17 cellular contexts compared by ENCODE assay signal in genomic region chr15:60554494-60554893, GRCh38.
A peak's percentile ranks its signal among the peaks of the same experiment; 100 is the strongest.
DNase-seq lines count a peak whose midpoint lies in the region; ATAC-seq and TF ChIP-seq lines count a peak whose summit lies in the region.
"Had no signal": no experiment of that assay in that cellular context is flagged by ENCODE, and none has a peak within 500 bp of the region (broad histone marks: within the 10 kb centered on the region; RNA-seq: fewer than 3 reads in every experiment).

No MANE protein-coding gene starts in this region.

- H3K36me3 ChIP-seq in testis (ENCODE audit: low read depth, missing control alignments) (no peaks in the 10 kb centered on the region), trophoblast cell (ENCODE audit: control insufficient read depth in 1 of 2, insufficient read depth in 2 of 2, low read length in 2 of 2) (no peaks in the 10 kb centered on the region)
- H3K36me3 ChIP-seq: prostate gland had no signal

- no peak for TF ChIP-seq POLR2A in testis (IDR thresholded peaks at IDR 0.05)

- H2BK5ac ChIP-seq in trophoblast cell (ENCODE audit: low read depth, low read length, poor library complexity): no peak overlapping the region

- H3K4ac ChIP-seq in trophoblast cell (ENCODE audit: low read depth, low read length): no peak overlapping the region

- no peaks in the 10 kb centered on the region for H3K79me2 ChIP-seq in trophoblast cell (ENCODE audit: control insufficient read depth, insufficient read depth, low read length, poor library complexity)

- no peaks in the 10 kb centered on the region for H3K9me3 ChIP-seq in testis
- H3K9me3 ChIP-seq in trophoblast cell (ENCODE audit: insufficient read depth, low read depth, low read length): no peaks in the 10 kb centered on the region
- H3K9me3 ChIP-seq: prostate gland had no signal

- DNase-seq in activated T-cell treated with anti-CD3 and anti-CD28 coated beads, Interleukin-2, amount 50 U/mL, for 24 hours: no peak
- no peak for DNase-seq in activated T-cell treated with anti-CD3 and anti-CD28 coated beads, Interleukin-2, amount 50 U/mL, for 1 hour
- peak; percentile 13 for DNase-seq in RPMI7951 (ENCODE audit: low read depth)
- no peak for DNase-seq in effector memory CD8-positive, alpha-beta T cell
- DNase-seq in testis: no peak
- no peak for DNase-seq in trophoblast cell
- DNase-seq in NOMO-1 treated with dmso at 0.1 percent for 144 hours (lab: John Stamatoyannopoulos, UW; ENCODE audit: unreplicated experiment): no peak
- DNase-seq: amygdala; erythroblast; H9; left cardiac atrium; NCI-H510A treated with DMSO at 0.1 percent for 48 hours; small intestine; stimulated activated CD4-positive, alpha-beta T cell treated with anti-CD3 and anti-CD28 coated beads, Interleukin-4, amount 100 ng/mL, for 4 hours had no signal

- no peak for ATAC-seq in effector memory CD8-positive, alpha-beta T cell (replicated peaks)
- ATAC-seq: left cardiac atrium, Right ventricle myocardium inferior had no signal

- H3K27me3 ChIP-seq in testis (no peaks in the 10 kb centered on the region), trophoblast cell (ENCODE audit: insufficient read depth, low read length) (no peaks in the 10 kb centered on the region)

- H4K91ac ChIP-seq in trophoblast cell (ENCODE audit: low read depth, low read length): no peak overlapping the region

- H3K4me3 ChIP-seq in testis (no peak overlapping the region), trophoblast cell (ENCODE audit: low read depth, low read length) (no peak overlapping the region)
- H3K4me3 ChIP-seq: prostate gland had no signal

- H3K14ac ChIP-seq in trophoblast cell (ENCODE audit: low read length): no peak overlapping the region

- H2BK120ac ChIP-seq in trophoblast cell (ENCODE audit: insufficient read depth, low read length, poor library complexity): no peak overlapping the region

- peak overlapping the region; percentile 79 for H3K27ac Mint-ChIP-seq in activated T-cell treated with anti-CD3 and anti-CD28 coated beads, Interleukin-2, amount 50 U/mL, for 24 hours
- peak overlapping the region; percentile 80 to 98 for H3K27ac Mint-ChIP-seq in effector memory CD8-positive, alpha-beta T cell

- WGBS in testis, 2 donors: 78% methylated on average over 4 of the region's 4 CpGs
- WGBS in trophoblast cell (ENCODE audit: extremely low coverage, insufficient coverage, insufficient read length): no CpG with 5 or more reads among the region's 4 CpGs

- H3K9me3 Mint-ChIP-seq in activated T-cell treated with anti-CD3 and anti-CD28 coated beads, Interleukin-2, amount 50 U/mL, for 24 hours: peaks cover 6% of the 10 kb centered on the region
- H3K9me3 Mint-ChIP-seq in effector memory CD8-positive, alpha-beta T cell: no peaks in the 10 kb centered on the region
- H3K9me3 Mint-ChIP-seq: H9, neural crest cell had no signal

- H3K4me1 Mint-ChIP-seq in activated T-cell treated with anti-CD3 and anti-CD28 coated beads, Interleukin-2, amount 50 U/mL, for 24 hours (ENCODE audit: low read depth): peaks cover 95% of the 10 kb centered on the region
- peaks cover 76 to 84% of the 10 kb centered on the region in 2 donors for H3K4me1 Mint-ChIP-seq in effector memory CD8-positive, alpha-beta T cell (ENCODE audit: low read depth in 2 of 2)
- H3K4me1 Mint-ChIP-seq: neural crest cell had no signal

- no peaks in the 10 kb centered on the region for H3K79me1 ChIP-seq in trophoblast cell (ENCODE audit: low read length)

- no peak overlapping the region for H2AFZ ChIP-seq in trophoblast cell (ENCODE audit: insufficient read depth, low read length, poor library complexity)

- H3K27ac ChIP-seq in testis: peak overlapping the region; percentile 40 to 56
- H3K27ac ChIP-seq in trophoblast cell (ENCODE audit: low read depth, low read length): no peak overlapping the region
- H3K27ac ChIP-seq: prostate gland had no signal

- no peak overlapping the region for H3K23ac ChIP-seq in trophoblast cell (ENCODE audit: low read length)

- intact Hi-C loops in testis (cut with DNase I; ENCODE audit: low total_unique reads): no loop called here

- H3K36me3 Mint-ChIP-seq in activated T-cell treated with anti-CD3 and anti-CD28 coated beads, Interleukin-2, amount 50 U/mL, for 24 hours (ENCODE audit: low read depth): peaks cover 58% of the 10 kb centered on the region
- H3K36me3 Mint-ChIP-seq in effector memory CD8-positive, alpha-beta T cell (ENCODE audit: insufficient read depth): peaks cover 76% of the 10 kb centered on the region

- H3K27me3 Mint-ChIP-seq in activated T-cell treated with anti-CD3 and anti-CD28 coated beads, Interleukin-2, amount 50 U/mL, for 24 hours: no peaks in the 10 kb centered on the region
- no peaks in the 10 kb centered on the region for H3K27me3 Mint-ChIP-seq in effector memory CD8-positive, alpha-beta T cell

- H3K4me3 Mint-ChIP-seq in activated T-cell treated with anti-CD3 and anti-CD28 coated beads, Interleukin-2, amount 50 U/mL, for 24 hours: no peak overlapping the region
- H3K4me3 Mint-ChIP-seq in effector memory CD8-positive, alpha-beta T cell: peak overlapping the region in 1 of 2 donors; percentile 58
- H3K4me3 Mint-ChIP-seq: H9, neural crest cell had no signal

- no peak overlapping the region for H3K4me2 ChIP-seq in trophoblast cell (ENCODE audit: low read length)

- H4K12ac ChIP-seq in trophoblast cell (ENCODE audit: low read depth, low read length): no peak overlapping the region

- H3K4me1 ChIP-seq in testis (peaks cover 54% of the 10 kb centered on the region), trophoblast cell (ENCODE audit: control insufficient read depth in 1 of 2, insufficient read depth in 2 of 2, low read length in 2 of 2) (peaks cover 0 to 2% of the 10 kb centered on the region in 2 experiments)
- H3K4me1 ChIP-seq: prostate gland had no signal

- H4K8ac ChIP-seq in trophoblast cell (ENCODE audit: low read depth, low read length): no peak overlapping the region

- no peak for TF ChIP-seq CTCF in testis (IDR thresholded peaks at IDR 0.05)

- H3K9ac ChIP-seq in trophoblast cell (ENCODE audit: low read length): no peak overlapping the region

- H3K18ac ChIP-seq in trophoblast cell (ENCODE audit: low read length): no peak overlapping the region

- H2BK12ac ChIP-seq in trophoblast cell (ENCODE audit: low read length): no peak overlapping the region

- no peak overlapping the region for H2AK5ac ChIP-seq in trophoblast cell (ENCODE audit: low read length)
